ENCODE assay signal across 9 cellular contexts in the genomic region with DNA sequence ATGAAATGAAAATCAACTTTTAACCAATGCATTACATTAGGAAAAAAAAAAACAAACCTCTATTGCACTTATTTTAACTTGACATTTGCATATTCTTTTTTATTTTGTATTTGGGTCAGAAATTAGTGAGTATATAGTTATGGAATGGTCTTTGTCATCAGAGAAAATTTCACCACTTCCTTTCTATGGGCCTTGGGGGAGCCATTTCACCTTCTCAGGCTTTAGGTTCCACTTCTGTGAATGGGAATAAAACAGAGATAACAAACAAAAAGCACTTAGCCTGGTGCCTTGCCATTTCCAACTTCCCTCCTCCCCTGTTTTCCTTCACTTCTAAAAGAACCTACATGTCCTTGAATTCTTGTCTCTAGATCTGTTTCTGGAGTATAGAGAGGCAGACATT.
A peak's percentile ranks its signal among the peaks of the same experiment; 100 is the strongest.
DNase-seq lines count a peak whose midpoint lies in the region; ATAC-seq and TF ChIP-seq lines count a peak whose summit lies in the region.
"Had no signal": no experiment of that assay in that cellular context is flagged by ENCODE, and none has a peak within 500 bp of the region (broad histone marks: within the 10 kb centered on the region; RNA-seq: fewer than 3 reads in every experiment).

No MANE protein-coding gene starts in this region.

- DNase-seq in A172 (ENCODE audit: low spot score), result peak; percentile 38
- no peak for DNase-seq in GM13977 (ENCODE audit: low spot score)
- DNase-seq in RPMI7951 (ENCODE audit: low read depth), result peak; percentile 50
- DNase-seq in fibroblast of gingiva (ENCODE audit: low read depth), result peak; percentile 13
- DNase-seq in stimulated activated naive CD8-positive, alpha-beta T cell treated with anti-CD3 and anti-CD28 coated beads, Interleukin-15, Interleukin-2, amounts not matched to agents 100 U/mL and 50 U/mL, for 24 hours, result no peak
- no peak for DNase-seq in activated CD4-positive, CD25-positive, alpha-beta regulatory T cell (lab: John Stamatoyannopoulos, UW)
- DNase-seq in Karpas-422, result no peak
- DNase-seq in SW 1271 (lab: John Stamatoyannopoulos, UW), result no peak
- DNase-seq: activated naive CD8-positive, alpha-beta T cell treated with anti-CD3 and anti-CD28 coated beads, Interleukin-2, amount 10 ng/mL, durations not matched to agents 7 days and 5 days had no signal

- H2AFZ ChIP-seq in Karpas-422 (ENCODE audit: low read length), result no peak overlapping the region

- H3K27ac ChIP-seq in Karpas-422 (ENCODE audit: low read length), result no peak overlapping the region

- ATAC-seq in stimulated activated naive CD8-positive, alpha-beta T cell treated with anti-CD3 and anti-CD28 coated beads, Interleukin-15, Interleukin-2, amounts not matched to agents 100 U/mL and 50 U/mL, for 24 hours, result no peak

- H3K36me3 ChIP-seq in Karpas-422 (ENCODE audit: insufficient read depth, low read length), result no peaks in the 10 kb centered on the region

- H3K4me2 ChIP-seq in Karpas-422 (ENCODE audit: low read depth, low read length, poor library complexity, severe bottlenecking), result no peak overlapping the region

- peak; percentile 16 for TF ChIP-seq CTCF in GM13977 (IDR thresholded peaks at IDR 0.05; ENCODE audit: extremely low read depth, insufficient read depth, missing control alignments)

- H3K9ac ChIP-seq in Karpas-422 (ENCODE audit: low read length), result no peak overlapping the region

- in situ Hi-C loops in GM13977 (cut with MboI; ENCODE audit: low pct_unique_long_range_greater_than_20kb, low sequenced_read_pairs, unreplicated experiment), result no loop called here

- H3K4me3 ChIP-seq in Karpas-422 (ENCODE audit: low read length), result no peak overlapping the region

- H3K9me3 ChIP-seq in Karpas-422 (ENCODE audit: low read length), result no peaks in the 10 kb centered on the region

- no peaks in the 10 kb centered on the region for H3K79me2 ChIP-seq in Karpas-422 (ENCODE audit: low read length)

- H4K20me1 ChIP-seq in Karpas-422 (ENCODE audit: insufficient read depth, low read depth, low read length), result peaks cover 3% of the 10 kb centered on the region; the same call in 1 of the 2 replicates

- no peaks in the 10 kb centered on the region for H3K27me3 ChIP-seq in Karpas-422 (ENCODE audit: low read length)

- H3K9me2 ChIP-seq in Karpas-422 (replicated peaks; ENCODE audit: insufficient read depth, low read length), result no peaks in the 10 kb centered on the region

- H3K4me1 ChIP-seq in Karpas-422 (ENCODE audit: low read length), result no peaks in the 10 kb centered on the region

Comparison
In these comparisons a context has a peak if more than half of its experiments do, and no peak if none do; other contexts are left out.
1. DNase-seq: peak in A172 (single experiment), RPMI7951 (single experiment) and fibroblast of gingiva (single experiment); none in GM13977 (single experiment), stimulated activated naive CD8-positive, alpha-beta T cell treated with anti-CD3 and anti-CD28 coated beads, Interleukin-15, Interleukin-2, amounts not matched to agents 100 U/mL and 50 U/mL, for 24 hours (single experiment), activated CD4-positive, CD25-positive, alpha-beta regulatory T cell (0 of 4), Karpas-422 (single experiment) and SW 1271 (0 of 2).